In the genomic region with DNA sequence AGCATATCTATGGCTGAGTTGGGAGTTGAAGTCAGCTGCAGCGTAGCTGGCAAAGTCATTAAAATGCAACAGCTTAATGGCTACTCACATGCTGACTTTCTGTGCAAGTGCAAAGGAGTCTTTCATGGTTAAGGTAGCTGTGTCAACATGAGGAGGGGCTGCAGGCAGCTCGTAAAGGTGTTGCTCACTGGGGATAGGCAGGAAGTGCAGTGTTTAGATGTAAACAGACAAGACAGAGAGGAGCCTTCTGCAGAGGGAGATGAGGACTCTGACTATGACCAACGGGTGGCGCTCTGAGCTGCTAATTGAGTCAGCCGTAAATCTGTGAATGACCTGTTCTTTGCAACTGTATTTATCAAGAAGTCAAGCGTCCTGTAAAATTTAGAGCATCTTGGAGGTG, we compare ENCODE assay signal across 8 cellular contexts. TPM values are rescaled to one million over a fixed set of nuclear protein-coding genes. Genes with fewer than 3 reads are reported as not detected.
DNase-seq lines count a peak whose midpoint lies in the region; ATAC-seq and TF ChIP-seq lines count a peak whose summit lies in the region.

No MANE protein-coding gene starts in this region.

- H3K9me3 ChIP-seq in MM.1S (replicated peaks; ENCODE audit: insufficient read depth, low read length), result no peaks in the 10 kb centered on the region
- H3K9me3 ChIP-seq in tibial nerve, result no peaks in the 10 kb centered on the region

- no peak overlapping the region for H3K4me3 ChIP-seq in MM.1S (ENCODE audit: low read length)
- no peak overlapping the region for H3K4me3 ChIP-seq in tibial nerve

- H3K9ac ChIP-seq in MM.1S (ENCODE audit: low read length), result no peak overlapping the region

- no peaks in the 10 kb centered on the region for H3K27me3 ChIP-seq in MM.1S (replicated peaks; ENCODE audit: insufficient read depth, low read length)
- no peaks in the 10 kb centered on the region for H3K27me3 ChIP-seq in tibial nerve

- no peak overlapping the region for H3K4me2 ChIP-seq in MM.1S (ENCODE audit: low read depth, low read length)

- H3K79me2 ChIP-seq in MM.1S (ENCODE audit: low read length), result no peaks in the 10 kb centered on the region

- no peaks in the 10 kb centered on the region for H3K9me2 ChIP-seq in MM.1S (replicated peaks; ENCODE audit: insufficient read depth, low read length)

- H3K36me3 ChIP-seq in MM.1S (replicated peaks; ENCODE audit: insufficient read depth, low read length) (no peaks in the 10 kb centered on the region), tibial nerve (no peaks in the 10 kb centered on the region)

- H3K27ac ChIP-seq in MM.1S (ENCODE audit: low read length) (no peak overlapping the region), tibial nerve (no peak overlapping the region)

- ATAC-seq in HG03457 (IDR thresholded peaks at IDR 0.05; ENCODE audit: unreplicated experiment), result no peak

- no peaks in the 10 kb centered on the region for H4K20me1 ChIP-seq in MM.1S (ENCODE audit: insufficient read depth, low read length)

- H2AFZ ChIP-seq in MM.1S (ENCODE audit: low read length), result no peak overlapping the region

- no peak for TF ChIP-seq POLR2A in tibial nerve (IDR thresholded peaks at IDR 0.05)

- 66 to 73% methylated on average over 6 of the region's 6 CpGs for WGBS in tibial nerve, 2 donors

- peak; percentile 65 for DNase-seq in DMS 273 (lab: John Stamatoyannopoulos, UW; ENCODE audit: unreplicated experiment)
- DNase-seq in DMS 273 treated with DMSO at 0.1 percent for 48 hours (lab: John Stamatoyannopoulos, UW), result no peak
- DNase-seq in MM.1S, result no peak
- peak; percentile 33 for DNase-seq in cerebellar cortex (ENCODE audit: low spot score)
- peak; percentile 88 for DNase-seq in pons (ENCODE audit: low spot score)
- DNase-seq in activated CD8-positive, alpha-beta memory T cell treated with anti-CD3 and anti-CD28 coated beads, Interleukin-2, amount 50 U/mL, for 48 hours, result no peak
- DNase-seq in tibial nerve (ENCODE audit: low spot score in 2 of 2), result no peak

- TF ChIP-seq CTCF in MM.1S (IDR thresholded peaks at IDR 0.05; ENCODE audit: low read length), result peak; percentile 13; the same call in 1 of the 2 replicates
- no peak for TF ChIP-seq CTCF in tibial nerve (IDR thresholded peaks at IDR 0.05)

- TF ChIP-seq EP300 in tibial nerve (IDR thresholded peaks at IDR 0.05), result no peak

- H3F3A ChIP-seq in MM.1S (ENCODE audit: insufficient read depth, low read length), result no peaks in the 10 kb centered on the region

- H3K4me1 ChIP-seq in MM.1S (ENCODE audit: low read length), result no peaks in the 10 kb centered on the region
- H3K4me1 ChIP-seq in tibial nerve, result peaks cover 0 to 33% (median 8%) of the 10 kb centered on the region in 4 donors

RNA-seq across cellular contexts. Expression of a gene that starts 22.3 kb away (rescaled TPM):
- total RNA-seq in tibial nerve, result 10 to 100 TPM; 47.9 to 54.0 (median 50.9) TPM

Comparison
In these comparisons a context has a peak if more than half of its experiments do, and no peak if none do; other contexts are left out.
1. DNase-seq: peak in DMS 273 (single experiment), cerebellar cortex (single experiment) and pons (single experiment); none in DMS 273 treated with DMSO at 0.1 percent for 48 hours (single experiment), MM.1S (single experiment), activated CD8-positive, alpha-beta memory T cell treated with anti-CD3 and anti-CD28 coated beads, Interleukin-2, amount 50 U/mL, for 48 hours (single experiment) and tibial nerve (0 of 2).